In the genomic region with DNA sequence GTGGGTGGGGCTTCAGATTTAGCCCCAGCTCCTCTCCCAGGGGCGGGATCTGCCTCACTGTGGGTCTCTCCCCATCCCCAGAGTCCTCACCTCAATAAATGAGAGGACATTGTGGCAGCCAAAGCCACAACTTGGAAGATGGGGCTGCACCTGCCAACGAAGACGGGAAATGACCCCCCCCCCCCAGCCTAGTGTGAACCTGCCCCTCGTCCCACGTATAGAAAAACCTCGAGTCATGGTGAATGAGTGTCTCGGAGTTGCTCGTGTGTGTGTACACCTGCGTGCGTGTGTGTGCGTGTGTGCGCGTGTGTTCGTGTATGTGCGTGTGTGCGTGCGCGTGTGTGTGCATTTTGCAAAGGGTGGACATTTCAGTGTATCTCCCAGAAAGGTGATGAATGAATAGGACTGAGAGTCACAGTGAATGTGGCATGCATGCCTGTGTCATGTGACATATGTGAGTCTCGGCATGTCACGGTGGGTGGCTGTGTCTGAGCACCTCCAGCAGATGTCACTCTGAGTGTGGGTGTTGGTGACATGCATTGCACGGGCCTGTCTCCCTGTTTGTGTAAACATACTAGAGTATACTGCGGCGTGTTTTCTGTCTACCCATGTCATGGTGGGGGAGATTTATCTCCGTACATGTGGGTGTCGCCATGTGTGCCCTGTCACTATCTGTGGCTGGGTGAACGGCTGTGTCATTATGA, we compare ENCODE assay signal across 9 cellular contexts. TPM values are rescaled to one million over a fixed set of nuclear protein-coding genes. Genes with fewer than 3 reads are reported as not detected.
A peak's percentile ranks its signal among the peaks of the same experiment; 100 is the strongest.
DNase-seq lines count a peak whose midpoint lies in the region; TF ChIP-seq lines count a peak whose summit lies in the region.
"Had no signal": no experiment of that assay in that cellular context is flagged by ENCODE, and none has a peak within 500 bp of the region (broad histone marks: within the 10 kb centered on the region; RNA-seq: fewer than 3 reads in every experiment).

No MANE protein-coding gene starts in this region.

- H3K9me3 ChIP-seq in A673 (ENCODE audit: low read depth, low read length, poor library complexity, severe bottlenecking) (no peaks in the 10 kb centered on the region), neutrophil (no peaks in the 10 kb centered on the region)

- POLR2A ChIA-PET in A673 (lab: Charles Lee; ENCODE audit: low non-redundant PET) (no interaction called here), HEK293T (lab: Yijun Ruan, JAX) (no interaction called here)

- DNase-seq in A673 (ENCODE audit: low spot score) (peak; percentile 37), GM19240 (ENCODE audit: insufficient read length, low spot score) (peak; percentile 70), SK-N-DZ (ENCODE audit: low spot score) (peak; percentile 42), iPS-NIHi11 (ENCODE audit: low spot score) (no peak), HEK293T (ENCODE audit: extremely low spot score) (no peak), DMS 273 (lab: John Stamatoyannopoulos, UW; ENCODE audit: unreplicated experiment) (no peak)
- peak; percentile 77 for DNase-seq in activated naive CD4-positive, alpha-beta T cell treated with Interleukin-2 at 50 U/mL for 16 hours

- H3K27me3 ChIP-seq in A673 (replicated peaks; ENCODE audit: insufficient read depth, low read depth, low read length, poor library complexity): no peaks in the 10 kb centered on the region
- H3K27me3 ChIP-seq in neutrophil: no peaks in the 10 kb centered on the region

- H3K4me3 ChIP-seq in A673 (ENCODE audit: low read depth, low read length, poor library complexity, severe bottlenecking): no peak overlapping the region
- H3K4me3 ChIP-seq in neutrophil (ENCODE audit: low read depth in 1 of 2, low read length in 1 of 2): peak overlapping the region; percentile 61 to 100

- H3K27ac ChIP-seq in A673 (ENCODE audit: low read depth, low read length, poor library complexity, severe bottlenecking) (no peak overlapping the region), neutrophil (peak overlapping the region; percentile 96)

- BruUV-seq in A673 (replicated peaks; lab: Mats Ljungman, UMichigan): no TSS peak

- peaks cover 18% of the 10 kb centered on the region for H3K4me1 ChIP-seq in A673 (ENCODE audit: insufficient read depth, low read length, poor library complexity, severe bottlenecking)
- H3K4me1 ChIP-seq in neutrophil (ENCODE audit: control insufficient read depth in 1 of 2, insufficient read depth in 1 of 2, low read depth in 1 of 2, low read length in 1 of 2): peaks cover 79 to 81% of the 10 kb centered on the region in 2 experiments

- intact Hi-C loops in A673 (cut with micrococcal nuclease; ENCODE audit: unreplicated experiment): no loop called here

- H3K36me3 ChIP-seq in A673 (ENCODE audit: insufficient read depth, low read length, poor library complexity, severe bottlenecking) (peaks cover 9% of the 10 kb centered on the region), neutrophil (peaks cover 25% of the 10 kb centered on the region)

- 0 out of 2 replicates have a peak, but pooled peaks have one; percentile 26 for TF ChIP-seq CTCF in A673 (conservative IDR thresholded peaks at IDR 0.05; ENCODE audit: low read depth, low read length)
- peak; percentile 13 for TF ChIP-seq CTCF in neutrophil (IDR thresholded peaks at IDR 0.05)

- CTCF ChIA-PET in A673 (lab: Charles Lee) (interaction anchor here (0.7 kb wide), 1 partner anchor 922 kb away, joined by 4 read pairs; no protein-coding TSS in a partner anchor), HEK293T (lab: Yijun Ruan, JAX) (no interaction called here)

TF ChIP-seq in HEK293T, 16 proteins besides CTCF, POLR2A, EP300 and RAD21:
- no peak for TF ChIP-seq ELF4 (IDR thresholded peaks at IDR 0.05)
- TF ChIP-seq CTBP1 (IDR thresholded peaks at IDR 0.05; ENCODE audit: borderline replicate concordance): no peak
- no peak for TF ChIP-seq FOXA1 (IDR thresholded peaks at IDR 0.05)
- no peak for TF ChIP-seq L3MBTL2 (conservative IDR thresholded peaks at IDR 0.05)
- no peak for TF ChIP-seq BHLHE40 (IDR thresholded peaks at IDR 0.05; ENCODE audit: borderline replicate concordance)
- no peak for TF ChIP-seq TARDBP (IDR thresholded peaks at IDR 0.05)

RNA-seq across cellular contexts. Expression of gene TRAPPC5, which starts 1.5 kb away (rescaled TPM):
- total RNA-seq in A673 (2021): 105 and 107 TPM in 2 replicates
- 93.9 and 110 TPM in 2 replicates for polyA plus RNA-seq in SK-N-DZ (2014; cell fraction: cytosol; rRNA removed)
- polyA plus RNA-seq in SK-N-DZ (2014; cell fraction: nucleus; rRNA removed): 81.8 and 91.1 TPM in 2 replicates

RNA-seq across cellular contexts. Expression of gene MCEMP1, which starts 2.3 kb away (rescaled TPM):
- 4.0 and 4.1 TPM in 2 replicates for total RNA-seq in A673 (2021)
- not detected in 2 replicates for polyA plus RNA-seq in SK-N-DZ (2014; cell fraction: cytosol; rRNA removed)
- polyA plus RNA-seq in SK-N-DZ (2014; cell fraction: nucleus; rRNA removed): not detected in 2 replicates
- total RNA-seq: pulmonary artery endothelial cell had no signal

RNA-seq across cellular contexts. Expression of gene RETN, which starts 10.3 kb away (rescaled TPM):
- not detected in 2 replicates for total RNA-seq in A673 (2021)
- not detected in 2 replicates for polyA plus RNA-seq in SK-N-DZ (2014; cell fraction: cytosol; rRNA removed)
- not detected in 2 replicates for polyA plus RNA-seq in SK-N-DZ (2014; cell fraction: nucleus; rRNA removed)
- total RNA-seq: pulmonary artery endothelial cell had no signal

RNA-seq across cellular contexts. Expression of gene FCER2, which starts 22.8 kb away (rescaled TPM):
- not detected in 2 replicates for total RNA-seq in A673 (2021)
- not detected in 2 replicates for polyA plus RNA-seq in SK-N-DZ (2014; cell fraction: cytosol; rRNA removed)
- polyA plus RNA-seq in SK-N-DZ (2014; cell fraction: nucleus; rRNA removed): not detected in 2 replicates
- total RNA-seq: pulmonary artery endothelial cell had no signal

RNA-seq across cellular contexts. Expression of gene STXBP2, which starts 42.3 kb away (rescaled TPM):
- 49.8 and 60.0 TPM in 2 replicates for total RNA-seq in A673 (2021)
- polyA plus RNA-seq in SK-N-DZ (2014; cell fraction: cytosol; rRNA removed): 0.58 and 0.74 TPM in 2 replicates
- polyA plus RNA-seq in SK-N-DZ (2014; cell fraction: nucleus; rRNA removed): 4.6 and 6.9 TPM in 2 replicates

Comparison
In these comparisons a context has a peak if more than half of its experiments do, and no peak if none do; other contexts are left out.
1. DNase-seq: peak in A673 (single experiment), GM19240 (single experiment), SK-N-DZ (single experiment) and activated naive CD4-positive, alpha-beta T cell treated with Interleukin-2 at 50 U/mL for 16 hours (single experiment); none in iPS-NIHi11 (single experiment), HEK293T (single experiment) and DMS 273 (single experiment).